In the genomic region with DNA sequence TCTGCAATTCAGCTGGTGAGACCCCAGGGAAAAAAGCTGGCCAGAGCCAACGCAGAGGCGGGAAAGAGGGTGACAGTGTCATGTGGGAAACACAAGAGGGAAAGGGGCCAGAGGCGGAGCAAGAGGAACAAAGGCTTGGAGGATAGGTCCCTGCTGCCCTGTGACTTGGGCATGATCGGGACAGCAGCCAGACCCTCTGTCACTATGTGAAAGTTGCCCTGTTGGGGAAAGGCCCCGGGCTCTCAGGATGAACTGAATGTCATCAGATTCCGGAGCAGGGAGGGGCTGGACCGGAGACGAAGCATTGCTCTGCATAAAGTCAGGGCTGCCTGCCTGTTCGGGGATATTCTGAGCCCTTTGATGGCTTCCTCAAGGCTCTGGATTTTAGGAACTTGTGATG, we compare ENCODE assay signal across 14 cellular contexts.
DNase-seq lines count a peak whose midpoint lies in the region; ATAC-seq and TF ChIP-seq lines count a peak whose summit lies in the region.
"Had no signal": no experiment of that assay in that cellular context is flagged by ENCODE, and none has a peak within 500 bp of the region (broad histone marks: within the 10 kb centered on the region; RNA-seq: fewer than 3 reads in every experiment).

No MANE protein-coding gene starts in this region.

- TF ChIP-seq CTCF in HEK293 (tag by site-specific recombination; IDR thresholded peaks at IDR 0.05), result no peak

- DNase-seq in head of caudate nucleus, result peak in 28 of 42 donors; percentile 11 to 88 (median 43)
- DNase-seq in pons (ENCODE audit: low spot score), result peak; percentile 56
- no peak for DNase-seq in AG20443 (ENCODE audit: low spot score)
- no peak for DNase-seq in DMS114 treated with DMSO at 0.1 percent for 48 hours (lab: John Stamatoyannopoulos, UW; ENCODE audit: unreplicated experiment)
- no peak for DNase-seq in T-helper 1 cell
- DNase-seq: DMS53; KG1; NCI-H1092; NCI-H1694; NCI-H69; NK-92 treated with Interleukin-12 subunit alpha and Interleukin-12 subunit beta, amount 100 ng/mL, for 24 hours had no signal

- peaks cover 24 to 67% of the 10 kb centered on the region in 2 experiments; a peak in 2 of 3 replicates for H3K36me3 ChIP-seq in HEK293 (ENCODE audit: control insufficient read depth in 2 of 2, insufficient read depth in 1 of 2, low read length in 2 of 2)

- H3K4me1 ChIP-seq in HEK293 (ENCODE audit: control insufficient read depth, insufficient read depth, low read length), result no peaks in the 10 kb centered on the region; the same call in 1 of the 2 replicates
- H3K4me1 ChIP-seq: BLaER1 treated with 17β-estradiol and CSF1 and Interleukin-3, amounts not matched to agents 10 nM and 100 nM had no signal

- no peaks in the 10 kb centered on the region for H3K9me3 ChIP-seq in HEK293 (ENCODE audit: control insufficient read depth, insufficient read depth, low read depth, low read length)
- H3K9me3 ChIP-seq: BLaER1 treated with 17β-estradiol and CSF1 and Interleukin-3, amounts not matched to agents 10 nM and 100 nM had no signal

- POLR2A ChIA-PET in HEK293 (lab: Yijun Ruan, JAX), result no interaction called here

- no peak for ATAC-seq in SK-N-SH treated with all-trans-retinoic acid at 6 μM for 48 hours

- H3K27ac ChIP-seq in HEK293 (ENCODE audit: extremely low read depth, low read depth, low read length), result no peak overlapping the region; the same call in 1 of the 2 replicates
- H3K27ac ChIP-seq: BLaER1 treated with 17β-estradiol and CSF1 and Interleukin-3, amounts not matched to agents 10 nM and 100 nM had no signal

- CTCF ChIA-PET in HEK293 (lab: Yijun Ruan, JAX), result interaction anchor here (0.6 to 10.8 kb wide), 3 partner anchors 109 to 132 kb away, joined by 4 to 159 read pairs (median 6); a partner anchor contains a TSS

- no peak overlapping the region for H3K4me3 ChIP-seq in HEK293 (ENCODE audit: low read depth, low read length)
- H3K4me3 ChIP-seq: BLaER1 treated with 17β-estradiol and CSF1 and Interleukin-3, amounts not matched to agents 10 nM and 100 nM had no signal

- intact Hi-C loops in head of caudate nucleus (cut with DNase I), result loop anchor here (5.0 kb wide), 2 partner anchors 113 to 133 kb away; no protein-coding TSS in a partner anchor

TF ChIP-seq in HEK293, 187 proteins besides CTCF, POLR2A, EP300 and RAD21:
- no peak for TF ChIP-seq ZNF132 (tag by site-specific recombination; IDR thresholded peaks at IDR 0.05; ENCODE audit: borderline replicate concordance)
- TF ChIP-seq ZNF571 (tag by site-specific recombination; IDR thresholded peaks at IDR 0.05), result no peak
- TF ChIP-seq ZNF600 (tag by site-specific recombination; IDR thresholded peaks at IDR 0.05), result peak; percentile 56; the same call in 1 of the 2 replicates
TF ChIP-seq in HEK293: peak in this region for 1.

TF ChIP-seq in SK-N-SH treated with all-trans-retinoic acid at 6 μM for 48 hours, 23 proteins besides CTCF, POLR2A, EP300 and RAD21:
- no peak for TF ChIP-seq TOX (CRISPR knock-in tag; IDR thresholded peaks at IDR 0.05; ENCODE audit: borderline replicate concordance)
- TF ChIP-seq SNAI2 (CRISPR knock-in tag; IDR thresholded peaks at IDR 0.05), result no peak
- TF ChIP-seq ARNTL (CRISPR knock-in tag; IDR thresholded peaks at IDR 0.05; ENCODE audit: borderline replicate concordance, low read depth), result no peak
- no peak for TF ChIP-seq ZFP3 (CRISPR knock-in tag; IDR thresholded peaks at IDR 0.05)
- TF ChIP-seq CSDC2 (CRISPR knock-in tag; IDR thresholded peaks at IDR 0.05), result no peak
- TF ChIP-seq TCF4 (CRISPR knock-in tag; IDR thresholded peaks at IDR 0.05; ENCODE audit: borderline replicate concordance), result no peak
- TF ChIP-seq ZNF565 (CRISPR knock-in tag; conservative IDR thresholded peaks at IDR 0.05; ENCODE audit: low read depth), result no peak
- TF ChIP-seq, protein P1, sequence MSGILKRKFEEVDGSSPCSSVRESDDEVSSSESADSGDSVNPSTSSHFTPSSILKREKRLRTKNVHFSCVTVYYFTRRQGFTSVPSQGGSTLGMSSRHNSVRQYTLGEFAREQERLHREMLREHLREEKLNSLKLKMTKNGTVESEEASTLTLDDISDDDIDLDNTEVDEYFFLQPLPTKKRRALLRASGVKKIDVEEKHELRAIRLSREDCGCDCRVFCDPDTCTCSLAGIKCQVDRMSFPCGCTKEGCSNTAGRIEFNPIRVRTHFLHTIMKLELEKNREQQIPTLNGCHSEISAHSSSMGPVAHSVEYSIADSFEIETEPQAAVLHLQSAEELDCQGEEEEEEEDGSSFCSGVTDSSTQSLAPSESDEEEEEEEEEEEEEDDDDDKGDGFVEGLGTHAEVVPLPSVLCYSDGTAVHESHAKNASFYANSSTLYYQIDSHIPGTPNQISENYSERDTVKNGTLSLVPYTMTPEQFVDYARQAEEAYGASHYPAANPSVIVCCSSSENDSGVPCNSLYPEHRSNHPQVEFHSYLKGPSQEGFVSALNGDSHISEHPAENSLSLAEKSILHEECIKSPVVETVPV (CRISPR knock-in tag; IDR thresholded peaks at IDR 0.05), result no peak
- TF ChIP-seq, protein P2, sequence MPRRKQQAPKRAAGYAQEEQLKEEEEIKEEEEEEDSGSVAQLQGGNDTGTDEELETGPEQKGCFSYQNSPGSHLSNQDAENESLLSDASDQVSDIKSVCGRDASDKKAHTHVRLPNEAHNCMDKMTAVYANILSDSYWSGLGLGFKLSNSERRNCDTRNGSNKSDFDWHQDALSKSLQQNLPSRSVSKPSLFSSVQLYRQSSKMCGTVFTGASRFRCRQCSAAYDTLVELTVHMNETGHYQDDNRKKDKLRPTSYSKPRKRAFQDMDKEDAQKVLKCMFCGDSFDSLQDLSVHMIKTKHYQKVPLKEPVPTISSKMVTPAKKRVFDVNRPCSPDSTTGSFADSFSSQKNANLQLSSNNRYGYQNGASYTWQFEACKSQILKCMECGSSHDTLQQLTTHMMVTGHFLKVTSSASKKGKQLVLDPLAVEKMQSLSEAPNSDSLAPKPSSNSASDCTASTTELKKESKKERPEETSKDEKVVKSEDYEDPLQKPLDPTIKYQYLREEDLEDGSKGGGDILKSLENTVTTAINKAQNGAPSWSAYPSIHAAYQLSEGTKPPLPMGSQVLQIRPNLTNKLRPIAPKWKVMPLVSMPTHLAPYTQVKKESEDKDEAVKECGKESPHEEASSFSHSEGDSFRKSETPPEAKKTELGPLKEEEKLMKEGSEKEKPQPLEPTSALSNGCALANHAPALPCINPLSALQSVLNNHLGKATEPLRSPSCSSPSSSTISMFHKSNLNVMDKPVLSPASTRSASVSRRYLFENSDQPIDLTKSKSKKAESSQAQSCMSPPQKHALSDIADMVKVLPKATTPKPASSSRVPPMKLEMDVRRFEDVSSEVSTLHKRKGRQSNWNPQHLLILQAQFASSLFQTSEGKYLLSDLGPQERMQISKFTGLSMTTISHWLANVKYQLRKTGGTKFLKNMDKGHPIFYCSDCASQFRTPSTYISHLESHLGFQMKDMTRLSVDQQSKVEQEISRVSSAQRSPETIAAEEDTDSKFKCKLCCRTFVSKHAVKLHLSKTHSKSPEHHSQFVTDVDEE (CRISPR knock-in tag; IDR thresholded peaks at IDR 0.05), result no peak
- TF ChIP-seq, protein P3, sequence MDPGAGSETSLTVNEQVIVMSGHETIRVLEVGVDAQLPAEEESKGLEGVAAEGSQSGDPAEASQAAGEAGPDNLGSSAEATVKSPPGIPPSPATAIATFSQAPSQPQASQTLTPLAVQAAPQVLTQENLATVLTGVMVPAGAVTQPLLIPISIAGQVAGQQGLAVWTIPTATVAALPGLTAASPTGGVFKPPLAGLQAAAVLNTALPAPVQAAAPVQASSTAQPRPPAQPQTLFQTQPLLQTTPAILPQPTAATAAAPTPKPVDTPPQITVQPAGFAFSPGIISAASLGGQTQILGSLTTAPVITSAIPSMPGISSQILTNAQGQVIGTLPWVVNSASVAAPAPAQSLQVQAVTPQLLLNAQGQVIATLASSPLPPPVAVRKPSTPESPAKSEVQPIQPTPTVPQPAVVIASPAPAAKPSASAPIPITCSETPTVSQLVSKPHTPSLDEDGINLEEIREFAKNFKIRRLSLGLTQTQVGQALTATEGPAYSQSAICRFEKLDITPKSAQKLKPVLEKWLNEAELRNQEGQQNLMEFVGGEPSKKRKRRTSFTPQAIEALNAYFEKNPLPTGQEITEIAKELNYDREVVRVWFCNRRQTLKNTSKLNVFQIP (CRISPR knock-in tag; IDR thresholded peaks at IDR 0.05; ENCODE audit: borderline replicate concordance, low read depth), result no peak
- no peak for TF ChIP-seq RARB (CRISPR knock-in tag; IDR thresholded peaks at IDR 0.05)
- no peak for TF ChIP-seq ZC3H10 (CRISPR knock-in tag; IDR thresholded peaks at IDR 0.05)
- no peak for TF ChIP-seq GLIS3 (CRISPR knock-in tag; IDR thresholded peaks at IDR 0.05)
- TF ChIP-seq, protein P4, sequence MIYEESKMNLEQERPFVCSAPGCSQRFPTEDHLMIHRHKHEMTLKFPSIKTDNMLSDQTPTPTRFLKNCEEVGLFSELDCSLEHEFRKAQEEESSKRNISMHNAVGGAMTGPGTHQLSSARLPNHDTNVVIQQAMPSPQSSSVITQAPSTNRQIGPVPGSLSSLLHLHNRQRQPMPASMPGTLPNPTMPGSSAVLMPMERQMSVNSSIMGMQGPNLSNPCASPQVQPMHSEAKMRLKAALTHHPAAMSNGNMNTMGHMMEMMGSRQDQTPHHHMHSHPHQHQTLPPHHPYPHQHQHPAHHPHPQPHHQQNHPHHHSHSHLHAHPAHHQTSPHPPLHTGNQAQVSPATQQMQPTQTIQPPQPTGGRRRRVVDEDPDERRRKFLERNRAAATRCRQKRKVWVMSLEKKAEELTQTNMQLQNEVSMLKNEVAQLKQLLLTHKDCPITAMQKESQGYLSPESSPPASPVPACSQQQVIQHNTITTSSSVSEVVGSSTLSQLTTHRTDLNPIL (CRISPR knock-in tag; IDR thresholded peaks at IDR 0.05; ENCODE audit: low read depth), result no peak
- TF ChIP-seq ZNF70 (CRISPR knock-in tag; IDR thresholded peaks at IDR 0.05), result no peak
- TF ChIP-seq ZFP30 (CRISPR knock-in tag; IDR thresholded peaks at IDR 0.05), result no peak
- no peak for TF ChIP-seq ESRRG (CRISPR knock-in tag; IDR thresholded peaks at IDR 0.05)
- no peak for TF ChIP-seq OSR1 (CRISPR knock-in tag; IDR thresholded peaks at IDR 0.05)

Comparison
In these comparisons a context has a peak if more than half of its experiments do, and no peak if none do; other contexts are left out.
1. DNase-seq: peak in head of caudate nucleus (28 of 42) and pons (single experiment); none in AG20443 (single experiment), DMS114 treated with DMSO at 0.1 percent for 48 hours (single experiment) and T-helper 1 cell (0 of 5).